Comparison of ENCODE assay signal across 15 cellular contexts in genomic region chr5:102998224-102998623, GRCh38.
A peak's percentile ranks its signal among the peaks of the same experiment; 100 is the strongest.
DNase-seq lines count a peak whose midpoint lies in the region; ATAC-seq and TF ChIP-seq lines count a peak whose summit lies in the region.
"Had no signal": no experiment of that assay in that cellular context is flagged by ENCODE, and none has a peak within 500 bp of the region (broad histone marks: within the 10 kb centered on the region; RNA-seq: fewer than 3 reads in every experiment).

No MANE protein-coding gene starts in this region.

- H3K27me3 ChIP-seq in heart left ventricle = no peaks in the 10 kb centered on the region
- no peaks in the 10 kb centered on the region for H3K27me3 ChIP-seq in esophagus squamous epithelium
- H3K27me3 ChIP-seq: BLaER1 had no signal

- H3K4me3 ChIP-seq in heart left ventricle = no peak overlapping the region
- no peak overlapping the region for H3K4me3 ChIP-seq in fibroblast of the aortic adventitia (ENCODE audit: low read depth, low read length)
- no peak overlapping the region for H3K4me3 ChIP-seq in esophagus squamous epithelium
- H3K4me3 ChIP-seq: BLaER1 had no signal

- peak in 3 of 4 donors; percentile 36 to 70 (median 55) for ATAC-seq in heart left ventricle
- no peak for ATAC-seq in GM21360 (IDR thresholded peaks at IDR 0.05; ENCODE audit: unreplicated experiment)
- ATAC-seq: HCT116 had no signal

- H3K36me3 ChIP-seq in heart left ventricle = peaks cover 0 to 36% (median 7%) of the 10 kb centered on the region in 9 donors
- no peaks in the 10 kb centered on the region for H3K36me3 ChIP-seq in esophagus squamous epithelium

- peaks cover 0 to 4% (median 0%) of the 10 kb centered on the region in 12 donors for H3K9me3 ChIP-seq in heart left ventricle
- H3K9me3 ChIP-seq in esophagus squamous epithelium = no peaks in the 10 kb centered on the region
- H3K9me3 ChIP-seq: Caco-2 had no signal

- DNase-seq in heart left ventricle (no peak), cardiac septum (ENCODE audit: low spot score) (no peak), amniotic epithelial cell (ENCODE audit: low read depth) (peak; percentile 23), fibroblast of the aortic adventitia (ENCODE audit: low read depth) (peak; percentile 26), esophagus squamous epithelium (lab: John Stamatoyannopoulos, UW) (no peak)
- no peak for DNase-seq in stimulated activated CD4-positive, alpha-beta T cell treated with anti-CD3 and anti-CD28 coated beads, Interleukin-12 subunit alpha, Interleukin-12 subunit beta, amount 100 ng/mL, for 4 hours
- DNase-seq: 8988T; AML-193; Caco-2; CD8-positive, alpha-beta memory T cell; DND-41; GF-D8 had no signal

- H3K4me1 ChIP-seq in heart left ventricle = peaks cover 0 to 6% (median 0%) of the 10 kb centered on the region in 12 donors
- H3K4me1 ChIP-seq in esophagus squamous epithelium = no peaks in the 10 kb centered on the region
- H3K4me1 ChIP-seq: BLaER1, Caco-2 had no signal

- H3K27ac ChIP-seq in heart left ventricle = no peak overlapping the region
- no peak overlapping the region for H3K27ac ChIP-seq in esophagus squamous epithelium
- H3K27ac ChIP-seq: BLaER1 had no signal

- WGBS in heart left ventricle, 4 donors = 32 to 52% (median 39%) methylated on average over 2 of the region's 2 CpGs
- WGBS in esophagus squamous epithelium, 2 donors = 26 to 48% methylated on average over 2 of the region's 2 CpGs

- no peak for TF ChIP-seq POLR2A in heart left ventricle (IDR thresholded peaks at IDR 0.05)
- TF ChIP-seq POLR2A in esophagus squamous epithelium (IDR thresholded peaks at IDR 0.05) = no peak

- no peak for TF ChIP-seq CTCF in heart left ventricle (IDR thresholded peaks at IDR 0.05)
- TF ChIP-seq CTCF in fibroblast of the aortic adventitia (IDR thresholded peaks at IDR 0.05; ENCODE audit: insufficient read depth, low read length) = no peak
- TF ChIP-seq CTCF in esophagus squamous epithelium (IDR thresholded peaks at IDR 0.05) = no peak

- intact Hi-C loops in heart left ventricle (cut with DNase I) (no loop called here), cardiac septum (cut with DNase I) (no loop called here), esophagus squamous epithelium (cut with DNase I) (no loop called here)

Comparison
In these comparisons a context has a peak if more than half of its experiments do, and no peak if none do; other contexts are left out.
1. DNase-seq: peak in amniotic epithelial cell (single experiment) and fibroblast of the aortic adventitia (single experiment); none in heart left ventricle (0 of 5), cardiac septum (single experiment), esophagus squamous epithelium (single experiment) and stimulated activated CD4-positive, alpha-beta T cell treated with anti-CD3 and anti-CD28 coated beads, Interleukin-12 subunit alpha, Interleukin-12 subunit beta, amount 100 ng/mL, for 4 hours (single experiment).